In genomic region chr2:73982140-73982617, GRCh38 we compare ENCODE assay signal across 11 cellular contexts. TPM values are rescaled to one million over a fixed set of nuclear protein-coding genes. Genes with fewer than 3 reads are reported as not detected.
A peak's percentile ranks its signal among the peaks of the same experiment; 100 is the strongest.
DNase-seq lines count a peak whose midpoint lies in the region; ATAC-seq, FAIRE-seq and TF ChIP-seq lines count a peak whose summit lies in the region.
"Had no signal": no experiment of that assay in that cellular context is flagged by ENCODE, and none has a peak within 500 bp of the region (broad histone marks: within the 10 kb centered on the region; RNA-seq: fewer than 3 reads in every experiment).

No MANE protein-coding gene starts in this region.

- CTCF ChIA-PET in HEK293T (lab: Yijun Ruan, JAX) = no interaction called here

- peaks cover 34% of the 10 kb centered on the region for H3K27me3 Mint-ChIP-seq in progenitor cell of endocrine pancreas
- H3K27me3 Mint-ChIP-seq: central memory CD8-positive, alpha-beta T cell had no signal

- no peaks in the 10 kb centered on the region for H3K36me3 ChIP-seq in fibroblast of lung (ENCODE audit: control insufficient read depth, insufficient read depth, low read length)
- H3K36me3 ChIP-seq in ovary = no peaks in the 10 kb centered on the region

- no peak overlapping the region for H2AFZ ChIP-seq in fibroblast of lung (ENCODE audit: low read length)

- DNase-seq in EH (ENCODE audit: low read depth) (peak; percentile 46), NCI-H446 (lab: John Stamatoyannopoulos, UW) (peak; percentile 59 to 83), fibroblast of lung (ENCODE audit: low read depth in 2 of 2) (peak; percentile 44 to 63), progenitor cell of endocrine pancreas (ENCODE audit: low spot score, unreplicated experiment) (no peak), urothelium cell line (ENCODE audit: low spot score) (no peak), ovary (no peak), HEK293T (ENCODE audit: extremely low spot score) (no peak)

- H3K9me3 ChIP-seq in fibroblast of lung (ENCODE audit: control insufficient read depth, insufficient read depth, low read depth, low read length) (no peaks in the 10 kb centered on the region), ovary (no peaks in the 10 kb centered on the region)

- 56 to 58% (median 57%) methylated on average over 7 of the region's 7 CpGs for WGBS in ovary, 3 donors

- TF ChIP-seq POLR2A in ovary (IDR thresholded peaks at IDR 0.05) = no peak

- peaks cover 14% of the 10 kb centered on the region for H3K4me1 ChIP-seq in fibroblast of lung (ENCODE audit: control insufficient read depth, extremely low read depth, insufficient read depth, low read length)
- peaks cover 13% of the 10 kb centered on the region for H3K4me1 ChIP-seq in ovary (ENCODE audit: insufficient read depth)

- POLR2A ChIA-PET in HEK293T (lab: Yijun Ruan, JAX) = interaction anchor here (1.1 to 1.4 kb wide), 3 partner anchors 11 to 166 kb away, joined by 3 to 5 read pairs (median 3); no protein-coding TSS in a partner anchor

- H3K27ac Mint-ChIP-seq in progenitor cell of endocrine pancreas = peak overlapping the region; percentile 50

- ATAC-seq in HG02763 (IDR thresholded peaks at IDR 0.05; ENCODE audit: unreplicated experiment) = no peak

- H3K4me1 Mint-ChIP-seq in progenitor cell of endocrine pancreas (ENCODE audit: low read depth) = peaks cover 51% of the 10 kb centered on the region

- no peaks in the 10 kb centered on the region for H3K9me3 Mint-ChIP-seq in progenitor cell of endocrine pancreas (ENCODE audit: low read depth)
- H3K9me3 Mint-ChIP-seq: central memory CD8-positive, alpha-beta T cell had no signal

- intact Hi-C loops in ovary (cut with DNase I) = no loop called here

- peak overlapping the region; percentile 63 for H3K4me3 Mint-ChIP-seq in progenitor cell of endocrine pancreas (ENCODE audit: low read depth)

- FAIRE-seq in urothelium cell line (lab: Jason Lieb, UNC) = no peak
- FAIRE-seq: GM18507 had no signal

- TF ChIP-seq EP300 in ovary (IDR thresholded peaks at IDR 0.05) = no peak

- H3K27me3 ChIP-seq in fibroblast of lung (ENCODE audit: control insufficient read depth, insufficient read depth, low read length) (no peaks in the 10 kb centered on the region), ovary (no peaks in the 10 kb centered on the region)

- H4K20me1 ChIP-seq in fibroblast of lung (ENCODE audit: control insufficient read depth, extremely low read depth, insufficient read depth, low read length) = no peaks in the 10 kb centered on the region

- no peak overlapping the region for H3K27ac ChIP-seq in fibroblast of lung (ENCODE audit: insufficient read depth, low read length)
- H3K27ac ChIP-seq in ovary = no peak overlapping the region

- H3K4me3 ChIP-seq in fibroblast of lung (replicated peaks in 1 of 4; ENCODE audit: control extremely low read depth in 1 of 4, insufficient read depth in 1 of 4, low read depth in 3 of 4, low read length in 4 of 4) (peak overlapping the region in 1 of 4 experiments; percentile 58), ovary (no peak overlapping the region)
- H3K4me3 ChIP-seq: lung had no signal

- H3K36me3 Mint-ChIP-seq in progenitor cell of endocrine pancreas (ENCODE audit: insufficient read depth) = peaks cover 4% of the 10 kb centered on the region

- no peak overlapping the region for H3K9ac ChIP-seq in fibroblast of lung (ENCODE audit: insufficient read depth, low read length)

- TF ChIP-seq CTCF in fibroblast of lung (conservative IDR thresholded peaks at IDR 0.05 in 1 of 2, IDR thresholded peaks at IDR 0.05 in 1 of 2; ENCODE audit: low read depth in 1 of 2, low read length in 2 of 2) = no peak
- no peak for TF ChIP-seq CTCF in progenitor cell of endocrine pancreas (IDR thresholded peaks at IDR 0.05; ENCODE audit: unreplicated experiment)
- TF ChIP-seq CTCF in ovary (IDR thresholded peaks at IDR 0.05) = no peak

- no peak overlapping the region for H3K4me2 ChIP-seq in fibroblast of lung (ENCODE audit: extremely low read depth, insufficient read depth, low read length)

- peaks cover 3% of the 10 kb centered on the region for H3K79me2 ChIP-seq in fibroblast of lung (ENCODE audit: control insufficient read depth, insufficient read depth, low read length)

TF ChIP-seq in HEK293T, 16 proteins besides CTCF, POLR2A, EP300 and RAD21:
- TF ChIP-seq LEF1 (IDR thresholded peaks at IDR 0.05; ENCODE audit: borderline replicate concordance) (no peak), TARDBP (IDR thresholded peaks at IDR 0.05) (no peak), ELF4 (IDR thresholded peaks at IDR 0.05) (no peak), L3MBTL2 (conservative IDR thresholded peaks at IDR 0.05) (no peak), CTBP1 (IDR thresholded peaks at IDR 0.05; ENCODE audit: borderline replicate concordance) (no peak), BHLHE40 (IDR thresholded peaks at IDR 0.05; ENCODE audit: borderline replicate concordance) (no peak), FOXM1 (IDR thresholded peaks at IDR 0.05; ENCODE audit: borderline replicate concordance) (no peak), SUZ12 (IDR thresholded peaks at IDR 0.05) (no peak), PKNOX1 (IDR thresholded peaks at IDR 0.05) (no peak), SP1 (IDR thresholded peaks at IDR 0.05) (no peak), ZNF384 (IDR thresholded peaks at IDR 0.05) (no peak)

RNA-seq across cellular contexts. Expression of gene TET3, which starts 2.5 kb away (rescaled TPM):
- total RNA-seq in fibroblast of lung (2.6 and 3.1 TPM in 2 replicates), progenitor cell of endocrine pancreas (38.2 and 40.7 TPM in 2 replicates), ovary (10 to 100 TPM in 2 of 7 donors, 1 to 10 TPM in 5; 5.1 to 13.5 (median 7.9) TPM)
- polyA plus RNA-seq in fibroblast of lung (1.6 and 2.1 TPM in 2 replicates), ovary (1 to 10 TPM; 2.6 to 3.3 TPM)
- polyA plus RNA-seq in fibroblast of lung (2012) = 1.4 and 2.4 TPM in 2 replicates
- polyA minus RNA-seq in fibroblast of lung (ENCODE audit: low replicate concordance) = 8.2 and 10.6 TPM in 2 replicates

RNA-seq across cellular contexts. Expression of gene DGUOK, which starts 55.5 kb away (rescaled TPM):
- total RNA-seq in fibroblast of lung = 51.6 and 54.3 TPM in 2 replicates
- 83.2 and 93.7 TPM in 2 replicates for polyA plus RNA-seq in fibroblast of lung
- 96.7 and 104 TPM in 2 replicates for polyA plus RNA-seq in fibroblast of lung (2012)
- polyA minus RNA-seq in fibroblast of lung (ENCODE audit: low replicate concordance) = 39.6 and 40.5 TPM in 2 replicates
- total RNA-seq in progenitor cell of endocrine pancreas = 63.8 and 66.9 TPM in 2 replicates
- total RNA-seq in ovary = 10 to 100 TPM; 45.8 to 66.2 (median 52.4) TPM
- polyA plus RNA-seq in ovary = 10 to 100 TPM; 70.7 to 84.1 TPM

Comparison
In these comparisons a context has a peak if more than half of its experiments do, and no peak if none do; other contexts are left out.
1. DNase-seq: peak in EH (single experiment), NCI-H446 (2 of 2) and fibroblast of lung (2 of 2); none in progenitor cell of endocrine pancreas (single experiment), urothelium cell line (single experiment), ovary (0 of 5) and HEK293T (single experiment).